ENCODE assay signal across 8 cellular contexts in the genomic region with DNA sequence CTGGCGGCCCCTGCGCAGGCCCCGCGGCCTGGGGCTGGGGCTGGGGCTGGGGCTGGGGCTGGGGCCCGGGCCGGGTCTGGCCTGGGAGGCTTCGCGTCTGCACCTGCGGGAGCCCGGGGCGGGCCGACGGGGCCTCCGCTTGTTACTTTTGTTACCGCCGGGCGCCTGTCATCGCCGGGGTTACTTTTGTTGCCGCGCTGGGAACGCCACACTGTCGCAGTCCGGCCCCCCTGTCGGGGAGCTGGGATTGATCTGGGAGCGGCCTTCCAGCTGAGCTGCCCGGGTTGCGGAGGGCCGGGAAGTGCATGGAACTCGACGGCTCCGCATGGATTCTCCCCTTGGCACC. TPM values are rescaled to one million over a fixed set of nuclear protein-coding genes. Genes with fewer than 3 reads are reported as not detected.
DNase-seq lines count a peak whose midpoint lies in the region; FAIRE-seq and TF ChIP-seq lines count a peak whose summit lies in the region.

No MANE protein-coding gene starts in this region.

- peak overlapping the region; percentile 90 to 93 for H3K18ac ChIP-seq in mesenchymal stem cell (ENCODE audit: low read depth in 1 of 2, low read length in 2 of 2)

- WGBS in mesenchymal stem cell = under 1% methylated on average over 30 of the region's 32 CpGs

- peak overlapping the region; percentile 67 for H2BK120ac ChIP-seq in mesenchymal stem cell (ENCODE audit: low read depth, low read length)

- no peaks in the 10 kb centered on the region for H3K9me2 ChIP-seq in Karpas-422 (replicated peaks; ENCODE audit: insufficient read depth, low read length)

- peak overlapping the region; percentile 99 for H3K4me2 ChIP-seq in Karpas-422 (ENCODE audit: low read depth, low read length, poor library complexity, severe bottlenecking)
- H3K4me2 ChIP-seq in mesenchymal stem cell (ENCODE audit: low read length, poor library complexity, severe bottlenecking) = peak overlapping the region; percentile 92

- H3K27ac ChIP-seq in Karpas-422 (ENCODE audit: low read length) (peak overlapping the region; percentile 69; the same call in 1 of the 2 replicates), mesenchymal stem cell (ENCODE audit: low read length, poor library complexity, severe bottlenecking) (no peak overlapping the region), uterus (peak overlapping the region; percentile 87 to 94)

- H3K9me3 ChIP-seq in Karpas-422 (ENCODE audit: low read length) (no peaks in the 10 kb centered on the region), mesenchymal stem cell (ENCODE audit: control insufficient read depth, low read length) (no peaks in the 10 kb centered on the region), uterus (no peaks in the 10 kb centered on the region)

- FAIRE-seq in bronchial epithelial cell (lab: Jason Lieb, UNC) (no peak), GM12891 (lab: Jason Lieb, UNC) (no peak)

- peak overlapping the region; percentile 67 to 75 for H3K4ac ChIP-seq in mesenchymal stem cell (ENCODE audit: low read depth in 1 of 2, low read length in 2 of 2)

- peaks cover 40% of the 10 kb centered on the region for H4K20me1 ChIP-seq in Karpas-422 (ENCODE audit: insufficient read depth, low read depth, low read length)

- H3K27me3 ChIP-seq in Karpas-422 (ENCODE audit: low read length) (no peaks in the 10 kb centered on the region), bronchial epithelial cell (ENCODE audit: control insufficient read depth, insufficient read depth, low read length) (no peaks in the 10 kb centered on the region), mesenchymal stem cell (ENCODE audit: control insufficient read depth in 1 of 2, insufficient read depth in 1 of 2, low read length in 2 of 2) (no peaks in the 10 kb centered on the region), uterus (no peaks in the 10 kb centered on the region)

- DNase-seq in Karpas-422 (peak; percentile 61), bronchial epithelial cell (ENCODE audit: low read depth) (no peak), mesenchymal stem cell (peak; percentile 40), uterus (no peak), SIG-M5 treated with dmso at 0.1 percent for 504 hours (lab: John Stamatoyannopoulos, UW; ENCODE audit: unreplicated experiment) (no peak), GM12891 (ENCODE audit: insufficient read length, low spot score) (no peak)
- no peak for DNase-seq in activated CD4-positive, CD25-positive, alpha-beta regulatory T cell treated with anti-CD3 and anti-CD28 coated beads, Interleukin-2, amount 50 U/mL, for 72 hours

- H3K4me1 ChIP-seq in Karpas-422 (ENCODE audit: low read length) = peaks cover 32% of the 10 kb centered on the region
- H3K4me1 ChIP-seq in mesenchymal stem cell (ENCODE audit: control insufficient read depth, insufficient read depth, low read depth, low read length) = peaks cover 17% of the 10 kb centered on the region
- H3K4me1 ChIP-seq in uterus = peaks cover 0 to 25% of the 10 kb centered on the region in 2 donors

- TF ChIP-seq POLR2A in uterus (IDR thresholded peaks at IDR 0.05) (no peak), GM12891 (IDR thresholded peaks at IDR 0.05; ENCODE audit: low read depth, low read length) (no peak)

- peak overlapping the region; percentile 95 for H3K9ac ChIP-seq in Karpas-422 (ENCODE audit: low read length)
- peak overlapping the region; percentile 86 for H3K9ac ChIP-seq in mesenchymal stem cell (ENCODE audit: low read length)

- H3K4me3 ChIP-seq in GM12875 (ENCODE audit: low read depth, low read length) = peak overlapping the region; percentile 69
- peak overlapping the region; percentile 90 for H3K4me3 ChIP-seq in Karpas-422 (ENCODE audit: low read length)
- peak overlapping the region; percentile 87 for H3K4me3 ChIP-seq in bronchial epithelial cell (ENCODE audit: low read depth, low read length)
- H3K4me3 ChIP-seq in mesenchymal stem cell (ENCODE audit: insufficient read depth in 1 of 2, low read depth in 1 of 2, low read length in 2 of 2) = peak overlapping the region; percentile 86 to 99
- peak overlapping the region; percentile 57 to 95 for H3K4me3 ChIP-seq in uterus

- no peak overlapping the region for H4K91ac ChIP-seq in mesenchymal stem cell (ENCODE audit: low read length)

- H2AFZ ChIP-seq in Karpas-422 (ENCODE audit: low read length) = no peak overlapping the region
- H2AFZ ChIP-seq in mesenchymal stem cell (ENCODE audit: low read depth, low read length) = peak overlapping the region; percentile 30

- H3K14ac ChIP-seq in mesenchymal stem cell (ENCODE audit: low read length in 2 of 2) = peak overlapping the region in 1 of 2 experiments; percentile 86

- H2AK5ac ChIP-seq in mesenchymal stem cell (ENCODE audit: low read length, severe bottlenecking) = no peak overlapping the region

- peak overlapping the region; percentile 42 for H4K8ac ChIP-seq in mesenchymal stem cell (ENCODE audit: low read length)

- TF ChIP-seq CTCF in GM12875 (IDR thresholded peaks at IDR 0.05; ENCODE audit: borderline replicate concordance, insufficient read depth, low read depth, low read length) = no peak
- TF ChIP-seq CTCF in bronchial epithelial cell (IDR thresholded peaks at IDR 0.05; ENCODE audit: insufficient read depth, low read length, severe bottlenecking) = peak; percentile 9
- peak in 1 of 4 experiments; percentile 1 for TF ChIP-seq CTCF in uterus (IDR thresholded peaks at IDR 0.05)

- H3K79me2 ChIP-seq in Karpas-422 (ENCODE audit: low read length) = peaks cover 23% of the 10 kb centered on the region

- H3K23ac ChIP-seq in mesenchymal stem cell (ENCODE audit: low read length in 2 of 2) = peak overlapping the region in 1 of 2 experiments; percentile 83

- peak overlapping the region; percentile 78 for H2BK15ac ChIP-seq in mesenchymal stem cell (ENCODE audit: low read depth, poor library complexity, severe bottlenecking)

- intact Hi-C loops in uterus (cut with DNase I; ENCODE audit: low total_unique reads) = loop anchor here (10.0 kb wide), 1 partner anchor 401 kb away; a partner anchor contains a TSS

- peaks cover 14% of the 10 kb centered on the region for H3K36me3 ChIP-seq in Karpas-422 (ENCODE audit: insufficient read depth, low read length)
- H3K36me3 ChIP-seq in bronchial epithelial cell (ENCODE audit: control insufficient read depth, insufficient read depth, low read length) = peaks cover 21% of the 10 kb centered on the region
- peaks cover 45 to 52% of the 10 kb centered on the region in 2 experiments for H3K36me3 ChIP-seq in mesenchymal stem cell (ENCODE audit: control insufficient read depth in 1 of 2, insufficient read depth in 2 of 2, low read depth in 1 of 2, low read length in 2 of 2)
- no peaks in the 10 kb centered on the region for H3K36me3 ChIP-seq in uterus

- peaks cover 27% of the 10 kb centered on the region for H3K79me1 ChIP-seq in mesenchymal stem cell (replicated peaks; ENCODE audit: low read length, poor library complexity, severe bottlenecking)

- no peak overlapping the region for H2BK5ac ChIP-seq in mesenchymal stem cell (ENCODE audit: low read depth, low read length, poor library complexity, severe bottlenecking)

- peak overlapping the region in 1 of 2 experiments; percentile 34 for H2BK12ac ChIP-seq in mesenchymal stem cell (ENCODE audit: low read length in 2 of 2)

TF ChIP-seq in GM12891, 5 proteins besides CTCF, POLR2A, EP300 and RAD21:
- TF ChIP-seq PAX5 (IDR thresholded peaks at IDR 0.05; ENCODE audit: insufficient read depth, low read length, severe bottlenecking) (no peak), SPI1 (IDR thresholded peaks at IDR 0.05; ENCODE audit: low read depth, low read length) (no peak), POLR2AphosphoS5 (IDR thresholded peaks at IDR 0.05; ENCODE audit: low read depth, low read length) (no peak), POU2F2 (IDR thresholded peaks at IDR 0.05; ENCODE audit: low read depth, low read length) (no peak), TAF1 (IDR thresholded peaks at IDR 0.05; ENCODE audit: low read depth, low read length) (no peak)

RNA-seq across cellular contexts. Expression of a gene that starts 0.7 kb away (rescaled TPM):
- 23.8 and 99.0 TPM in 2 replicates for total RNA-seq in Karpas-422 (2014; rRNA removed; shearing (Covaris generic); ENCODE audit: low replicate concordance)
- total RNA-seq in bronchial epithelial cell = 16.1 and 17.8 TPM in 2 replicates
- polyA plus RNA-seq in mesenchymal stem cell (2013, experiment 1 of 2) = 28.3 TPM
- polyA plus RNA-seq in mesenchymal stem cell (2013, experiment 2 of 2) = 27.4 TPM
- 10 to 100 TPM; 16.5 to 48.7 (median 31.2) TPM for total RNA-seq in uterus
- 25.8 TPM for polyA plus RNA-seq in GM12891 (2012; ENCODE audit: low read depth, missing spikeins)

RNA-seq across cellular contexts. Expression of a gene that starts 9.1 kb away (rescaled TPM):
- 17.9 and 31.9 TPM in 2 replicates for total RNA-seq in Karpas-422 (2014; rRNA removed; shearing (Covaris generic); ENCODE audit: low replicate concordance)
- total RNA-seq in bronchial epithelial cell = 20.6 and 22.9 TPM in 2 replicates
- 14.2 TPM for polyA plus RNA-seq in mesenchymal stem cell (2013, experiment 1 of 2)
- 14.5 TPM for polyA plus RNA-seq in mesenchymal stem cell (2013, experiment 2 of 2)
- 10 to 100 TPM in 2 of 4 donors, 1 to 10 TPM in 2; 2.6 to 19.1 (median 10.3) TPM for total RNA-seq in uterus
- 8.8 TPM for polyA plus RNA-seq in GM12891 (2012; ENCODE audit: low read depth, missing spikeins)

RNA-seq across cellular contexts. Expression of a gene that starts 11.5 kb away (rescaled TPM):
- total RNA-seq in Karpas-422 (2014; rRNA removed; shearing (Covaris generic); ENCODE audit: low replicate concordance) = 41.2 and 87.5 TPM in 2 replicates
- not detected in 2 replicates for total RNA-seq in bronchial epithelial cell
- polyA plus RNA-seq in mesenchymal stem cell (2013, experiment 1 of 2) = 0.79 TPM
- polyA plus RNA-seq in mesenchymal stem cell (2013, experiment 2 of 2) = 0.44 TPM
- total RNA-seq in uterus = 10 to 100 TPM in 2 of 4 donors, 1 to 10 TPM in 1, under 1 TPM in 1; 0.59 to 75.4 (median 16.3) TPM
- polyA plus RNA-seq in GM12891 (2012; ENCODE audit: low read depth, missing spikeins) = 1.6 TPM

RNA-seq across cellular contexts. Expression of a gene that starts 56.3 kb away (rescaled TPM):
- total RNA-seq in Karpas-422 (2014; rRNA removed; shearing (Covaris generic); ENCODE audit: low replicate concordance) = 11.3 and 11.5 TPM in 2 replicates
- total RNA-seq in bronchial epithelial cell = 13.2 and 14.5 TPM in 2 replicates
- polyA plus RNA-seq in mesenchymal stem cell (2013, experiment 1 of 2) = 6.1 TPM
- polyA plus RNA-seq in mesenchymal stem cell (2013, experiment 2 of 2) = 6.9 TPM
- 10 to 100 TPM in 3 of 4 donors, 1 to 10 TPM in 1; 5.3 to 20.0 (median 14.2) TPM for total RNA-seq in uterus
- 9.5 TPM for polyA plus RNA-seq in GM12891 (2012; ENCODE audit: low read depth, missing spikeins)

Comparison
In these comparisons a context has a peak if more than half of its experiments do, and no peak if none do; other contexts are left out.
1. DNase-seq: peak in Karpas-422 (single experiment) and mesenchymal stem cell (single experiment); none in bronchial epithelial cell (single experiment), uterus (0 of 2), SIG-M5 treated with dmso at 0.1 percent for 504 hours (single experiment), activated CD4-positive, CD25-positive, alpha-beta regulatory T cell treated with anti-CD3 and anti-CD28 coated beads, Interleukin-2, amount 50 U/mL, for 72 hours (single experiment) and GM12891 (single experiment).
2. Peak in every context shown above with its lines, with median percentiles within 50 percentile points of each other: H3K4me3 ChIP-seq.